10 cellular contexts compared by ENCODE assay signal in genomic region chr22:29311468-29312217, GRCh38. TPM values are rescaled to one million over a fixed set of nuclear protein-coding genes. Genes with fewer than 3 reads are reported as not detected.
DNase-seq lines count a peak whose midpoint lies in the region; ATAC-seq and FAIRE-seq lines count a peak whose summit lies in the region.
"Had no signal": no experiment of that assay in that cellular context is flagged by ENCODE, and none has a peak within 500 bp of the region (broad histone marks: within the 10 kb centered on the region; RNA-seq: fewer than 3 reads in every experiment).

No MANE protein-coding gene starts in this region.

- no peak overlapping the region for H3K4me3 ChIP-seq in aorta (ENCODE audit: low read length in 2 of 2)

- H3K4me1 ChIP-seq in aorta (ENCODE audit: control insufficient read depth in 1 of 2, insufficient read depth in 2 of 2, low read length in 2 of 2): no peaks in the 10 kb centered on the region

- no peak for FAIRE-seq in frontal cortex (lab: Jason Lieb, UNC)
- FAIRE-seq: H1 had no signal

- intact Hi-C loops in Right ventricle myocardium inferior (cut with DNase I): loop anchor here (2.0 kb wide), 1 partner anchor 31 kb away; no protein-coding TSS in a partner anchor
- intact Hi-C loops in Right ventricle myocardium superior (cut with DNase I): no loop called here
- intact Hi-C loops in dendritic cell treated with granulocyte-macrophage colony-stimulating factor and Interleukin-4, amounts not matched to agents 40 ng/mL and 50 ng/mL, for 4 days (cut with micrococcal nuclease): loop anchor here (2.0 to 5.0 kb wide), 2 partner anchors 43 to 76 kb away; partner anchors contain the start of genes AP1B1 and EWSR1
- intact Hi-C loops in aorta (cut with DNase I): loop anchor here in 1 of 2 donors (2.0 to 5.0 kb wide), 2 partner anchors 31 to 76 kb away; partner anchors contain the start of gene AP1B1

- DNase-seq in Right ventricle myocardium inferior (ENCODE audit: missing footprints): peak; percentile 81
- no peak for DNase-seq in Right ventricle myocardium superior
- peak; percentile 68 for DNase-seq in myocyte (ENCODE audit: low read depth)
- DNase-seq in aorta: peak; percentile 64 to 86
- no peak for DNase-seq in NCI-H446 treated with DMSO at 0.1 percent for 48 hours (lab: John Stamatoyannopoulos, UW)
- DNase-seq in SHP77 (lab: John Stamatoyannopoulos, UW): no peak
- DNase-seq in frontal cortex (ENCODE audit: low spot score in 2 of 2): no peak
- DNase-seq: CD4-positive, CD25-positive, alpha-beta regulatory T cell had no signal

- WGBS in aorta, 2 donors: 34 to 42% methylated on average over 49 of the region's 49 CpGs

- H3K27ac ChIP-seq in aorta (ENCODE audit: low read depth in 1 of 2, low read length in 2 of 2): no peak overlapping the region

- peak; percentile 2 for ATAC-seq in Right ventricle myocardium inferior
- no peak for ATAC-seq in Right ventricle myocardium superior (ENCODE audit: poor library complexity)
- peak; percentile 0 for ATAC-seq in aorta (ENCODE audit: low FRiP score)

- H3K4me1 Mint-ChIP-seq in dendritic cell treated with granulocyte-macrophage colony-stimulating factor and Interleukin-4, amounts not matched to agents 40 ng/mL and 50 ng/mL, for 4 days (ENCODE audit: low read depth): peaks cover 84% of the 10 kb centered on the region

- no peaks in the 10 kb centered on the region for H3K36me3 ChIP-seq in aorta (ENCODE audit: control insufficient read depth in 1 of 2, insufficient read depth in 2 of 2, low read length in 1 of 2)

- no peaks in the 10 kb centered on the region for H3K9me3 Mint-ChIP-seq in dendritic cell treated with granulocyte-macrophage colony-stimulating factor and Interleukin-4, amounts not matched to agents 40 ng/mL and 50 ng/mL, for 4 days

- peak overlapping the region; percentile 82 for H3K27ac Mint-ChIP-seq in dendritic cell treated with granulocyte-macrophage colony-stimulating factor and Interleukin-4, amounts not matched to agents 40 ng/mL and 50 ng/mL, for 4 days
- H3K27ac Mint-ChIP-seq: CD4-positive, CD25-positive, alpha-beta regulatory T cell had no signal

- H3K9me3 ChIP-seq in aorta (ENCODE audit: control insufficient read depth, low read length): no peaks in the 10 kb centered on the region

- peak overlapping the region; percentile 26 for H3K4me3 Mint-ChIP-seq in dendritic cell treated with granulocyte-macrophage colony-stimulating factor and Interleukin-4, amounts not matched to agents 40 ng/mL and 50 ng/mL, for 4 days
- H3K4me3 Mint-ChIP-seq: CD4-positive, CD25-positive, alpha-beta regulatory T cell had no signal

- peaks cover 75% of the 10 kb centered on the region for H3K36me3 Mint-ChIP-seq in dendritic cell treated with granulocyte-macrophage colony-stimulating factor and Interleukin-4, amounts not matched to agents 40 ng/mL and 50 ng/mL, for 4 days (ENCODE audit: low read depth)
- H3K36me3 Mint-ChIP-seq: CD4-positive, CD25-positive, alpha-beta regulatory T cell had no signal

- no peaks in the 10 kb centered on the region for H3K27me3 ChIP-seq in aorta (ENCODE audit: control insufficient read depth in 1 of 2, insufficient read depth in 2 of 2, low read length in 1 of 2)

- peaks cover 34% of the 10 kb centered on the region for H3K27me3 Mint-ChIP-seq in dendritic cell treated with granulocyte-macrophage colony-stimulating factor and Interleukin-4, amounts not matched to agents 40 ng/mL and 50 ng/mL, for 4 days

RNA-seq across cellular contexts. Expression of gene RASL10A, which starts 3.9 kb away (rescaled TPM):
- total RNA-seq in Right ventricle myocardium inferior (1.1 TPM), Right ventricle myocardium superior (1.3 TPM), myocyte (2.5 and 9.5 TPM in 2 replicates), aorta (1 to 10 TPM; 3.0 to 3.5 TPM), frontal cortex (2.0 TPM)
- 1.00 TPM for polyA plus RNA-seq in myocyte (2012)
- polyA plus RNA-seq in aorta: under 1 TPM in 1 of 2 donors, not detected in 1; 0.49 TPM
- total RNA-seq: CD4-positive, CD25-positive, alpha-beta regulatory T cell had no signal
- polyA plus RNA-seq: CD4-positive, CD25-positive, alpha-beta regulatory T cell had no signal

RNA-seq across cellular contexts. Expression of gene GAS2L1, which starts 5.2 kb away (rescaled TPM):
- 24.3 TPM for total RNA-seq in Right ventricle myocardium inferior
- total RNA-seq in Right ventricle myocardium superior: 24.4 TPM
- total RNA-seq in myocyte: 20.4 and 34.9 TPM in 2 replicates
- 29.4 TPM for polyA plus RNA-seq in myocyte (2012)
- 10 to 100 TPM; 21.0 to 22.3 TPM for total RNA-seq in aorta
- 10 to 100 TPM; 11.4 to 21.5 TPM for polyA plus RNA-seq in aorta
- 2.9 TPM for total RNA-seq in frontal cortex

RNA-seq across cellular contexts. Expression of gene EWSR1, which starts 43.6 kb away (rescaled TPM):
- 112 TPM for total RNA-seq in Right ventricle myocardium inferior
- 108 TPM for total RNA-seq in Right ventricle myocardium superior
- total RNA-seq in myocyte: 232 and 242 TPM in 2 replicates
- 185 TPM for polyA plus RNA-seq in myocyte (2012)
- 100 to 1,000 TPM; 176 to 184 TPM for total RNA-seq in aorta
- polyA plus RNA-seq in aorta: 100 to 1,000 TPM in 1 of 2 donors, 10 to 100 TPM in 1; 74.8 to 207 TPM
- 205 TPM for total RNA-seq in frontal cortex

RNA-seq across cellular contexts. Expression of gene RHBDD3, which starts 43.9 kb away (rescaled TPM):
- total RNA-seq in Right ventricle myocardium inferior (11.6 TPM), Right ventricle myocardium superior (11.7 TPM), myocyte (47.7 and 48.4 TPM in 2 replicates), aorta (10 to 100 TPM in 1 of 2 donors, 1 to 10 TPM in 1; 9.0 to 17.4 TPM), frontal cortex (14.7 TPM)
- polyA plus RNA-seq in myocyte (2012): 37.0 TPM
- polyA plus RNA-seq in aorta: 10 to 100 TPM in 1 of 2 donors, 1 to 10 TPM in 1; 5.5 to 19.4 TPM

Comparison
In these comparisons a context has a peak if more than half of its experiments do, and no peak if none do; other contexts are left out.
1. DNase-seq: peak in Right ventricle myocardium inferior (single experiment), myocyte (single experiment) and aorta (2 of 2); none in Right ventricle myocardium superior (single experiment), NCI-H446 treated with DMSO at 0.1 percent for 48 hours (single experiment), SHP77 (0 of 2) and frontal cortex (0 of 2).